8 cellular contexts compared by ENCODE assay signal in the genomic region with DNA sequence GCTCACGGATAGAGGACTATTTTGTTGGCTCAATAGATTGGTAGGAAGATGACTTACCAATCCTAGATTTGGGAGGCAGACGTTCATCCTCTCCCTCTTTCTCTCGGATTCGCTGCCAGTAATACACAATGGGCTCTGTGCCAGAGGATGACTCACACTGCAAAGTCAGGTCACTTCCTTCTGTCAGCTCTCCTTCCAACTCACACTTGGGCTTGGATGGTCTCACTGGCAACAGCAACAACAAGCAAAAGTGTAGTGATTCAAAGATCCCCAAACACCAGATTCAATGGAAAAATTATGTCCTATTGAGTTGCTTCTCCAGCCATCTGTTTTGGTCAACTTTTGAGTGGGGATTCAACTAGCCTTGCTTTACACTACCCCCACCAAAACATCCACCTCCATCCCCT. TPM values are rescaled to one million over a fixed set of nuclear protein-coding genes. Genes with fewer than 3 reads are reported as not detected.
A peak's percentile ranks its signal among the peaks of the same experiment; 100 is the strongest.
DNase-seq lines count a peak whose midpoint lies in the region; ATAC-seq and TF ChIP-seq lines count a peak whose summit lies in the region.

No MANE protein-coding gene starts in this region.

- no peak overlapping the region for H3K27ac ChIP-seq in RWPE2 (ENCODE audit: poor library complexity, severe bottlenecking)
- H3K27ac ChIP-seq in right atrium auricular region = peak overlapping the region; percentile 6 to 59
- peak overlapping the region in 6 of 8 donors; percentile 21 to 68 (median 44) for H3K27ac ChIP-seq in spleen

- peaks cover 55% of the 10 kb centered on the region for H3K4me1 Mint-ChIP-seq in activated naive CD4-positive, alpha-beta T cell treated with anti-CD3 and anti-CD28 coated beads, Interleukin-2, amount 50 U/mL, for 24 hours
- peaks cover 6% of the 10 kb centered on the region for H3K4me1 Mint-ChIP-seq in glutamatergic neuron (ENCODE audit: low read depth, unreplicated experiment)

- no peak overlapping the region for H3K4me3 ChIP-seq in RWPE2 (ENCODE audit: severe bottlenecking)
- no peak overlapping the region for H3K4me3 ChIP-seq in right atrium auricular region
- H3K4me3 ChIP-seq in spleen = no peak overlapping the region

- H3K9me3 ChIP-seq in RWPE2 (ENCODE audit: severe bottlenecking) (no peaks in the 10 kb centered on the region), right atrium auricular region (no peaks in the 10 kb centered on the region), spleen (no peaks in the 10 kb centered on the region)

- TF ChIP-seq CTCF in RWPE2 (IDR thresholded peaks at IDR 0.05; ENCODE audit: poor library complexity, severe bottlenecking) = no peak
- no peak for TF ChIP-seq CTCF in right atrium auricular region (IDR thresholded peaks at IDR 0.05)
- TF ChIP-seq CTCF in spleen (IDR thresholded peaks at IDR 0.05 in 8 of 11, conservative IDR thresholded peaks at IDR 0.05 in 3 of 11) = no peak
- TF ChIP-seq CTCF in glutamatergic neuron (IDR thresholded peaks at IDR 0.05; ENCODE audit: partially characterized antibody, unreplicated experiment) = no peak

- H3K27ac Mint-ChIP-seq in activated naive CD4-positive, alpha-beta T cell treated with anti-CD3 and anti-CD28 coated beads, Interleukin-2, amount 50 U/mL, for 24 hours = peak overlapping the region; percentile 39
- H3K27ac Mint-ChIP-seq in glutamatergic neuron (ENCODE audit: unreplicated experiment) = no peak overlapping the region

- TF ChIP-seq POLR2A in spleen (IDR thresholded peaks at IDR 0.05) = no peak

- no peaks in the 10 kb centered on the region for H3K9me3 Mint-ChIP-seq in activated naive CD4-positive, alpha-beta T cell treated with anti-CD3 and anti-CD28 coated beads, Interleukin-2, amount 50 U/mL, for 24 hours
- no peaks in the 10 kb centered on the region for H3K9me3 Mint-ChIP-seq in glutamatergic neuron (ENCODE audit: unreplicated experiment)

- WGBS in spleen, 5 donors = 37 to 62% (median 47%) methylated on average over 4 of the region's 4 CpGs

- DNase-seq in SKM-1 treated with dmso at 0.1 percent for 144 hours (lab: John Stamatoyannopoulos, UW; ENCODE audit: unreplicated experiment) = peak; percentile 48
- no peak for DNase-seq in SKM-1 (lab: John Stamatoyannopoulos, UW; ENCODE audit: unreplicated experiment)
- peak; percentile 86 for DNase-seq in RWPE2 (ENCODE audit: low spot score)
- peak; percentile 94 for DNase-seq in right atrium auricular region (ENCODE audit: low spot score)
- peak; percentile 73 for DNase-seq in spleen
- DNase-seq in NCI-H526 (lab: John Stamatoyannopoulos, UW) = no peak
- DNase-seq in glutamatergic neuron = no peak

- ATAC-seq in RWPE2 (ENCODE audit: low read depth) = peak; percentile 91

- intact Hi-C loops in spleen (cut with DNase I; ENCODE audit: low total_unique reads) = no loop called here

- H3K36me3 ChIP-seq in RWPE2 (ENCODE audit: low read depth) = peaks cover 19% of the 10 kb centered on the region
- no peaks in the 10 kb centered on the region for H3K36me3 ChIP-seq in right atrium auricular region
- H3K36me3 ChIP-seq in spleen = peaks cover 0 to 4% (median 0%) of the 10 kb centered on the region in 6 donors

- peak overlapping the region; percentile 68 for H3K4me3 Mint-ChIP-seq in activated naive CD4-positive, alpha-beta T cell treated with anti-CD3 and anti-CD28 coated beads, Interleukin-2, amount 50 U/mL, for 24 hours
- no peak overlapping the region for H3K4me3 Mint-ChIP-seq in glutamatergic neuron (ENCODE audit: unreplicated experiment)

- H3K27me3 ChIP-seq in RWPE2 (ENCODE audit: insufficient read depth, poor library complexity, severe bottlenecking) = no peaks in the 10 kb centered on the region
- H3K27me3 ChIP-seq in right atrium auricular region = no peaks in the 10 kb centered on the region
- no peaks in the 10 kb centered on the region for H3K27me3 ChIP-seq in spleen (replicated peaks in 1 of 7)

- H3K4me1 ChIP-seq in RWPE2 (ENCODE audit: insufficient read depth, poor library complexity, severe bottlenecking) (peaks cover 4% of the 10 kb centered on the region), right atrium auricular region (peaks cover 0 to 11% of the 10 kb centered on the region in 2 donors), spleen (peaks cover 0 to 43% (median 19%) of the 10 kb centered on the region in 6 donors)

- H3K36me3 Mint-ChIP-seq in activated naive CD4-positive, alpha-beta T cell treated with anti-CD3 and anti-CD28 coated beads, Interleukin-2, amount 50 U/mL, for 24 hours = no peaks in the 10 kb centered on the region
- peaks cover 7% of the 10 kb centered on the region for H3K36me3 Mint-ChIP-seq in glutamatergic neuron (ENCODE audit: unreplicated experiment)

- H3K27me3 Mint-ChIP-seq in activated naive CD4-positive, alpha-beta T cell treated with anti-CD3 and anti-CD28 coated beads, Interleukin-2, amount 50 U/mL, for 24 hours = no peaks in the 10 kb centered on the region
- H3K27me3 Mint-ChIP-seq in glutamatergic neuron (ENCODE audit: unreplicated experiment) = peaks cover 4% of the 10 kb centered on the region

RNA-seq across cellular contexts. Expression of a gene that starts 21.7 kb away (rescaled TPM):
- total RNA-seq in right atrium auricular region (100 to 1,000 TPM; 672 to 817 TPM), spleen (1,000 to 10,000 TPM in 1 of 7 donors, 100 to 1,000 TPM in 6; 550 to 1,026 (median 678) TPM), glutamatergic neuron (ENCODE audit: unreplicated experiment) (1,228 TPM)
- polyA plus RNA-seq in spleen = 100 to 1,000 TPM; 110 to 369 (median 156) TPM

Comparison
In these comparisons a context has a peak if more than half of its experiments do, and no peak if none do; other contexts are left out.
1. DNase-seq: peak in SKM-1 treated with dmso at 0.1 percent for 144 hours (single experiment), RWPE2 (single experiment), right atrium auricular region (single experiment) and spleen (single experiment); none in SKM-1 (single experiment), NCI-H526 (0 of 2) and glutamatergic neuron (single experiment).